9 cellular contexts compared by ENCODE assay signal in the genomic region with DNA sequence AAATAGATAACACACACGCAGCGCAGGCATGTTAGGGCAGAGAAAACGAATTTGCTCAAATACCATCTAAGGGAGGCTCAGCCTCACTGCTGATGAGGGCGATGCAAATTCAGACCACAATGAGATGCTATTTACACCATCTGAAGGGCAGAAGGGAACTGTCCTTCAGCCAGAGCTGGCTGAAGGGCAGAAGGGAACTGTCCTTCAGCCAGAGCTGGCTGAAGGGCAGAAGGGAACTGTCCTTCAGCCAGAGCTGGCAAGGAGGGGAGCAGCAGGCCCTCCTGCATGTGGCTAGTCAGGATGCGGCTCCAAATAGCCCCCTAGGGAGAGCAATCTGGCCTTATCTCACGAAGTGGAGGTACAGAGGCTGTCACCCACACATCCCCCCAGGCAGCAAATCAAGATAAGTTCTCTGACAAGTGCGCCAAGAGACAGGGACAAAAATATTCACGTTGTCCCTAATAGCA. TPM values are rescaled to one million over a fixed set of nuclear protein-coding genes. Genes with fewer than 3 reads are reported as not detected.
DNase-seq lines count a peak whose midpoint lies in the region; ATAC-seq and TF ChIP-seq lines count a peak whose summit lies in the region.
"Had no signal": no experiment of that assay in that cellular context is flagged by ENCODE, and none has a peak within 500 bp of the region (broad histone marks: within the 10 kb centered on the region; RNA-seq: fewer than 3 reads in every experiment).

No MANE protein-coding gene starts in this region.

- H3K9me3 ChIP-seq in breast epithelium (no peaks in the 10 kb centered on the region), left lung (no peaks in the 10 kb centered on the region), uterus (no peaks in the 10 kb centered on the region)

- peak overlapping the region in 2 of 3 donors; percentile 63 to 77 for H3K4me3 ChIP-seq in breast epithelium
- H3K4me3 ChIP-seq in left lung: peak overlapping the region in 1 of 2 donors; percentile 44
- H3K4me3 ChIP-seq in uterus: peak overlapping the region in 1 of 2 donors; percentile 49

- H3K4me1 ChIP-seq in breast epithelium (peaks cover 0 to 3% of the 10 kb centered on the region in 2 donors), left lung (peaks cover 4 to 28% of the 10 kb centered on the region in 2 donors), uterus (peaks cover 0 to 6% of the 10 kb centered on the region in 2 donors)

- no peaks in the 10 kb centered on the region for H3K27me3 ChIP-seq in breast epithelium
- H3K27me3 ChIP-seq in left lung: no peaks in the 10 kb centered on the region
- H3K27me3 ChIP-seq in uterus: no peaks in the 10 kb centered on the region

- H3K4me1 Mint-ChIP-seq in MCF 10A (ENCODE audit: insufficient read depth, unreplicated experiment): no peaks in the 10 kb centered on the region
- peaks cover 17% of the 10 kb centered on the region for H3K4me1 Mint-ChIP-seq in activated T-helper 1 cell treated with anti-CD3 and anti-CD28 coated beads, Interleukin-12 subunit alpha, Interleukin-12 subunit beta, Interleukin-2, Interleukin-4 antibody, amounts not matched to agents 30 ng/mL and 10 ng/mL and 1 ng/mL, durations not matched to agents 14 hours and 24 hours and 36 hours (ENCODE audit: low read depth)

- H3K36me3 ChIP-seq in breast epithelium (no peaks in the 10 kb centered on the region), left lung (no peaks in the 10 kb centered on the region), uterus (no peaks in the 10 kb centered on the region)

- CTCF ChIA-PET in MCF 10A (lab: Yijun Ruan, JAX): interaction anchor here (0.5 to 1.7 kb wide), 3 partner anchors 29 to 694 kb away, joined by 4 to 5 read pairs (median 4); no protein-coding TSS in a partner anchor

- POLR2A ChIA-PET in MCF 10A (lab: Yijun Ruan, JAX): no interaction called here

- H3K27me3 Mint-ChIP-seq in MCF 10A (ENCODE audit: insufficient read depth, unreplicated experiment): no peaks in the 10 kb centered on the region
- H3K27me3 Mint-ChIP-seq in activated T-helper 1 cell treated with anti-CD3 and anti-CD28 coated beads, Interleukin-12 subunit alpha, Interleukin-12 subunit beta, Interleukin-2, Interleukin-4 antibody, amounts not matched to agents 30 ng/mL and 10 ng/mL and 1 ng/mL, durations not matched to agents 14 hours and 24 hours and 36 hours (ENCODE audit: insufficient read depth): peaks cover 2% of the 10 kb centered on the region

- no peak overlapping the region for H3K27ac Mint-ChIP-seq in MCF 10A (ENCODE audit: low read depth, unreplicated experiment)
- H3K27ac Mint-ChIP-seq in activated T-helper 1 cell treated with anti-CD3 and anti-CD28 coated beads, Interleukin-12 subunit alpha, Interleukin-12 subunit beta, Interleukin-2, Interleukin-4 antibody, amounts not matched to agents 30 ng/mL and 10 ng/mL and 1 ng/mL, durations not matched to agents 14 hours and 24 hours and 36 hours: peak overlapping the region; percentile 77

- DNase-seq in breast epithelium (ENCODE audit: low spot score in 2 of 2) (no peak), MCF 10A (ENCODE audit: unreplicated experiment) (no peak), left lung (peak in 1 of 2 donors; percentile 42), uterus (no peak), RKO (ENCODE audit: low spot score) (no peak)
- no peak for DNase-seq in activated T-helper 1 cell treated with anti-CD3 and anti-CD28 coated beads, Interleukin-12 subunit alpha, Interleukin-12 subunit beta, Interleukin-2, Interleukin-4 antibody, amounts not matched to agents 30 ng/mL and 10 ng/mL and 1 ng/mL, durations not matched to agents 14 hours and 24 hours and 36 hours (ENCODE audit: low spot score)
- DNase-seq in activated CD4-positive, alpha-beta T cell treated with anti-CD3 and anti-CD28 coated beads, Interleukin-2, amount 50 U/mL, for 4 hours: no peak

- H3K27ac ChIP-seq in breast epithelium (peak overlapping the region; percentile 88 to 92), left lung (peak overlapping the region; percentile 70 to 89), uterus (peak overlapping the region; percentile 81 to 92)

- peak; percentile 58 for ATAC-seq in HG03135 (IDR thresholded peaks at IDR 0.05; ENCODE audit: unreplicated experiment)
- ATAC-seq in left lung: peak; percentile 62

- H3K4me3 Mint-ChIP-seq in MCF 10A (ENCODE audit: unreplicated experiment): no peak overlapping the region
- H3K4me3 Mint-ChIP-seq in activated T-helper 1 cell treated with anti-CD3 and anti-CD28 coated beads, Interleukin-12 subunit alpha, Interleukin-12 subunit beta, Interleukin-2, Interleukin-4 antibody, amounts not matched to agents 30 ng/mL and 10 ng/mL and 1 ng/mL, durations not matched to agents 14 hours and 24 hours and 36 hours: peak overlapping the region; percentile 79

- TF ChIP-seq POLR2A in breast epithelium (IDR thresholded peaks at IDR 0.05) (no peak), uterus (IDR thresholded peaks at IDR 0.05) (no peak)

- no peaks in the 10 kb centered on the region for H3K9me3 Mint-ChIP-seq in MCF 10A (ENCODE audit: unreplicated experiment)
- no peaks in the 10 kb centered on the region for H3K9me3 Mint-ChIP-seq in activated T-helper 1 cell treated with anti-CD3 and anti-CD28 coated beads, Interleukin-12 subunit alpha, Interleukin-12 subunit beta, Interleukin-2, Interleukin-4 antibody, amounts not matched to agents 30 ng/mL and 10 ng/mL and 1 ng/mL, durations not matched to agents 14 hours and 24 hours and 36 hours

- intact Hi-C loops in breast epithelium (cut with DNase I; ENCODE audit: low total_unique reads) (no loop called here), MCF 10A (cut with micrococcal nuclease) (no loop called here), left lung (cut with DNase I) (no loop called here), uterus (cut with DNase I; ENCODE audit: low total_unique reads) (no loop called here)
- intact Hi-C loops in activated T-helper 1 cell treated with anti-CD3 and anti-CD28 coated beads, Interleukin-12 subunit alpha, Interleukin-12 subunit beta, Interleukin-2, Interleukin-4 antibody, amounts not matched to agents 30 ng/mL and 10 ng/mL and 1 ng/mL, durations not matched to agents 14 hours and 24 hours and 36 hours (cut with micrococcal nuclease): loop anchor here (1.0 kb wide), 1 partner anchor 7 kb away; a partner anchor contains a TSS

- no peaks in the 10 kb centered on the region for H3K36me3 Mint-ChIP-seq in MCF 10A (ENCODE audit: insufficient read depth, unreplicated experiment)
- H3K36me3 Mint-ChIP-seq in activated T-helper 1 cell treated with anti-CD3 and anti-CD28 coated beads, Interleukin-12 subunit alpha, Interleukin-12 subunit beta, Interleukin-2, Interleukin-4 antibody, amounts not matched to agents 30 ng/mL and 10 ng/mL and 1 ng/mL, durations not matched to agents 14 hours and 24 hours and 36 hours (ENCODE audit: low read depth): no peaks in the 10 kb centered on the region

- no TSS peak for BruUV-seq in MCF 10A (replicated peaks; lab: Mats Ljungman, UMichigan)

- TF ChIP-seq CTCF in breast epithelium (IDR thresholded peaks at IDR 0.05) (no peak), MCF 10A (IDR thresholded peaks at IDR 0.05; ENCODE audit: unreplicated experiment) (no peak), left lung (IDR thresholded peaks at IDR 0.05) (no peak), uterus (IDR thresholded peaks at IDR 0.05) (no peak)

RNA-seq across cellular contexts. Expression of a gene that starts 7.5 kb away (rescaled TPM):
- total RNA-seq in breast epithelium (10 to 100 TPM; 42.9 to 58.1 (median 52.8) TPM), MCF 10A (2022) (56.2 and 56.5 TPM in 2 replicates), left lung (10 to 100 TPM; 60.1 to 66.1 TPM), uterus (10 to 100 TPM; 30.9 to 79.2 (median 64.2) TPM)
- 15.5 and 16.2 TPM in 2 replicates for total RNA-seq in activated T-helper 1 cell treated with anti-CD3 and anti-CD28 coated beads, Interleukin-12 subunit alpha, Interleukin-12 subunit beta, Interleukin-2, Interleukin-4 antibody, amounts not matched to agents 30 ng/mL and 10 ng/mL and 1 ng/mL, durations not matched to agents 14 hours and 24 hours and 36 hours

RNA-seq across cellular contexts. Expression of a gene that starts 22.5 kb away (rescaled TPM):
- total RNA-seq in breast epithelium (10 to 100 TPM; 12.5 to 34.9 (median 15.2) TPM), MCF 10A (2022) (not detected in 2 replicates), left lung (100 to 1,000 TPM in 1 of 2 donors, 10 to 100 TPM in 1; 75.6 to 194 TPM), uterus (1 to 10 TPM; 4.9 to 9.7 (median 7.6) TPM)
- total RNA-seq in activated T-helper 1 cell treated with anti-CD3 and anti-CD28 coated beads, Interleukin-12 subunit alpha, Interleukin-12 subunit beta, Interleukin-2, Interleukin-4 antibody, amounts not matched to agents 30 ng/mL and 10 ng/mL and 1 ng/mL, durations not matched to agents 14 hours and 24 hours and 36 hours: not detected in 2 replicates
- total RNA-seq: Daoy had no signal

RNA-seq across cellular contexts. Expression of a gene that starts 25.4 kb away (rescaled TPM):
- total RNA-seq in breast epithelium: 100 to 1,000 TPM in 2 of 3 donors, 10 to 100 TPM in 1; 98.5 to 168 (median 144) TPM
- total RNA-seq in MCF 10A (2022): 162 and 194 TPM in 2 replicates
- 219 and 222 TPM in 2 replicates for total RNA-seq in activated T-helper 1 cell treated with anti-CD3 and anti-CD28 coated beads, Interleukin-12 subunit alpha, Interleukin-12 subunit beta, Interleukin-2, Interleukin-4 antibody, amounts not matched to agents 30 ng/mL and 10 ng/mL and 1 ng/mL, durations not matched to agents 14 hours and 24 hours and 36 hours
- total RNA-seq in left lung: 100 to 1,000 TPM in 1 of 2 donors, 10 to 100 TPM in 1; 86.7 to 133 TPM
- 100 to 1,000 TPM in 1 of 4 donors, 10 to 100 TPM in 3; 43.8 to 161 (median 96.2) TPM for total RNA-seq in uterus

RNA-seq across cellular contexts. Expression of a gene that starts 48.1 kb away (rescaled TPM):
- total RNA-seq in breast epithelium (under 1 TPM in 1 of 3 donors, not detected in 2; 0.64 TPM), MCF 10A (2022) (0.51 and 0.64 TPM in 2 replicates), left lung (1 to 10 TPM in 1 of 2 donors, under 1 TPM in 1; 0.79 to 1.0 TPM), uterus (under 1 TPM in 1 of 4 donors, not detected in 3; 0.41 TPM)
- 0.51 and 0.62 TPM in 2 replicates for total RNA-seq in activated T-helper 1 cell treated with anti-CD3 and anti-CD28 coated beads, Interleukin-12 subunit alpha, Interleukin-12 subunit beta, Interleukin-2, Interleukin-4 antibody, amounts not matched to agents 30 ng/mL and 10 ng/mL and 1 ng/mL, durations not matched to agents 14 hours and 24 hours and 36 hours
- total RNA-seq: Daoy had no signal

RNA-seq across cellular contexts. Expression of a gene that starts 48.3 kb away (rescaled TPM):
- total RNA-seq in breast epithelium: under 1 TPM in 2 of 3 donors, not detected in 1; under 0.01 TPM
- not detected in 2 replicates for total RNA-seq in MCF 10A (2022)
- not detected in 2 replicates for total RNA-seq in activated T-helper 1 cell treated with anti-CD3 and anti-CD28 coated beads, Interleukin-12 subunit alpha, Interleukin-12 subunit beta, Interleukin-2, Interleukin-4 antibody, amounts not matched to agents 30 ng/mL and 10 ng/mL and 1 ng/mL, durations not matched to agents 14 hours and 24 hours and 36 hours
- total RNA-seq in left lung: 1 to 10 TPM in 1 of 2 donors, under 1 TPM in 1; 0.52 to 2.0 TPM
- total RNA-seq in uterus: under 1 TPM in 2 of 4 donors, not detected in 2; 0.09 to 0.14 TPM
- total RNA-seq: Daoy had no signal
